In the genomic region with DNA sequence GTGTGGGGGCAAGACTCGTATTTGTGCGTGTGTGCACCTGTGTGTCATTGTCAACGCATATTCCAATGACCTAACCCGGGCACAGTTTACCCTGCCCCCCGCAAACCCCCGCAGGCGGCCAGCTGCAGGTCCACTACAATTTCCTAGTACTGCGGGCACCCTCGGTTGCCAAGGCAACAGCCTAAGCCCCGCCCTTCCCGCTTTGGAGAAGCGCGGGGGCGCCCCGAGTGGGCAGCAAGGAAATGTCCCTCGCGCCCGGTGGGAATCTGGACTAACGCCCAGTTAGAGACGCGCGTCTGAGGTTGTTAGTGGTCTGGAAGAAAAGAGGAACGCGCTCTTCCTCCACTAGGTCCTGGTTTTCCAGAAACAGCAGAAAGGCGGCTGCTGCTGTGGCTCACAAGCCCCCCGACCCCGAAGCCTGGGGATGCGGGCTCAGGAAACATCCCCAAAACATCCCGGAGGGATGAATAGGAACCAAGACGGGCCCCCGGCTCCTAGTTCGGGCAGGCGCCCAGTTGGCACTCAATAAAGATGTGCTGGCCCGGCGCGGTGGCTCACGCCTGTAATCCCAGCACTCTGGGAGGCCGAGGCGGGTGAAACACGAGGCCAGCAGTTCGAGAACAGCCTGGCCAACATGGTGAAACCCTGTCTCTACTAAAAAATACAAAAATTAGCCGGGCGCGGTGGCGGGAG, we compare ENCODE assay signal across 8 cellular contexts. TPM values are rescaled to one million over a fixed set of nuclear protein-coding genes. Genes with fewer than 3 reads are reported as not detected.
DNase-seq lines count a peak whose midpoint lies in the region; ATAC-seq and TF ChIP-seq lines count a peak whose summit lies in the region.

No MANE protein-coding gene starts in this region.

- H3K36me3 ChIP-seq in duodenal mucosa (ENCODE audit: control insufficient read depth in 1 of 2, insufficient read depth in 2 of 2, low read length in 2 of 2) (no peaks in the 10 kb centered on the region), lower lobe of right lung (no peaks in the 10 kb centered on the region), stomach (peaks cover 0 to 16% (median 4%) of the 10 kb centered on the region in 4 donors)

- TF ChIP-seq CTCF in lower lobe of right lung (IDR thresholded peaks at IDR 0.05) (peak; percentile 20), stomach (IDR thresholded peaks at IDR 0.05) (peak in 1 of 7 experiments; percentile 18)

- no peaks in the 10 kb centered on the region for H3K27me3 ChIP-seq in duodenal mucosa (ENCODE audit: control insufficient read depth in 1 of 2, insufficient read depth in 2 of 2, low read length in 2 of 2)
- no peaks in the 10 kb centered on the region for H3K27me3 ChIP-seq in lower lobe of right lung (ENCODE audit: low read depth)
- H3K27me3 ChIP-seq in stomach = no peaks in the 10 kb centered on the region

- peaks cover 38 to 39% of the 10 kb centered on the region in 2 donors for H3K4me1 ChIP-seq in duodenal mucosa (ENCODE audit: control insufficient read depth in 1 of 2, insufficient read depth in 2 of 2, low read length in 2 of 2)
- H3K4me1 ChIP-seq in lower lobe of right lung = peaks cover 39% of the 10 kb centered on the region
- H3K4me1 ChIP-seq in stomach = peaks cover 21 to 63% (median 43%) of the 10 kb centered on the region in 4 donors

- TF ChIP-seq POLR2A in stomach (IDR thresholded peaks at IDR 0.05) = no peak

- WGBS in stomach, 5 donors = 33 to 50% (median 35%) methylated on average over 27 to 45 of the region's 45 CpGs

- intact Hi-C loops in lower lobe of right lung (cut with DNase I) = no loop called here
- intact Hi-C loops in stomach (cut with DNase I; ENCODE audit: low total_unique reads) = no loop called here

- peak overlapping the region; percentile 70 to 85 for H3K9ac ChIP-seq in duodenal mucosa (ENCODE audit: low read depth in 1 of 2, low read length in 2 of 2)

- peak overlapping the region; percentile 80 to 95 for H3K4me3 ChIP-seq in duodenal mucosa (ENCODE audit: low read depth in 1 of 2, low read length in 2 of 2)
- H3K4me3 ChIP-seq in lower lobe of right lung = peak overlapping the region; percentile 88
- H3K4me3 ChIP-seq in stomach = peak overlapping the region; percentile 61 to 75 (median 65)

- ATAC-seq in lower lobe of right lung (peak; percentile 8 to 13), HG03520 (IDR thresholded peaks at IDR 0.05; ENCODE audit: unreplicated experiment) (no peak), GM18907 (IDR thresholded peaks at IDR 0.05; ENCODE audit: unreplicated experiment) (no peak)

- H3K27ac ChIP-seq in duodenal mucosa (ENCODE audit: low read depth, low read length) (no peak overlapping the region), lower lobe of right lung (peak overlapping the region; percentile 97), stomach (peak overlapping the region; percentile 88 to 97 (median 95))

- peak; percentile 54 for DNase-seq in stimulated activated CD4-positive, alpha-beta T cell treated with anti-CD3 and anti-CD28 coated beads, Interleukin-15, amount 100 ng/mL, for 24 hours
- no peak for DNase-seq in stimulated activated CD4-positive, alpha-beta T cell treated with anti-CD3 and anti-CD28 coated beads, Interleukin-1b, Interleukin-23, amount 100 ng/mL, for 48 hours
- DNase-seq in SK-N-DZ (ENCODE audit: low spot score) (peak; percentile 77), lower lobe of right lung (peak; percentile 87), stomach (peak; percentile 62)

- H3K9me3 ChIP-seq in duodenal mucosa (ENCODE audit: control insufficient read depth in 1 of 2, low read length in 2 of 2) (no peaks in the 10 kb centered on the region), lower lobe of right lung (no peaks in the 10 kb centered on the region), stomach (no peaks in the 10 kb centered on the region)

- no peak for TF ChIP-seq EP300 in stomach (IDR thresholded peaks at IDR 0.05)

RNA-seq across cellular contexts. Expression of a gene that starts 1.1 kb away (rescaled TPM):
- 26.8 and 32.0 TPM in 2 replicates for polyA plus RNA-seq in SK-N-DZ (2014; cell fraction: cytosol; rRNA removed)
- polyA plus RNA-seq in SK-N-DZ (2014; cell fraction: nucleus; rRNA removed) = 19.5 and 24.0 TPM in 2 replicates
- total RNA-seq in lower lobe of right lung (17.8 TPM), stomach (10 to 100 TPM in 2 of 5 donors, 1 to 10 TPM in 1, not detected in 2; 7.0 to 17.0 (median 14.5) TPM)
- 10 to 100 TPM; 12.2 to 20.8 (median 16.3) TPM for polyA plus RNA-seq in stomach

RNA-seq across cellular contexts. Expression of a gene that starts 2.2 kb away (rescaled TPM):
- 28.5 and 32.5 TPM in 2 replicates for polyA plus RNA-seq in SK-N-DZ (2014; cell fraction: cytosol; rRNA removed)
- 38.4 and 42.4 TPM in 2 replicates for polyA plus RNA-seq in SK-N-DZ (2014; cell fraction: nucleus; rRNA removed)
- total RNA-seq in lower lobe of right lung (48.8 TPM), stomach (10 to 100 TPM in 4 of 5 donors, 1 to 10 TPM in 1; 2.9 to 67.4 (median 28.4) TPM)
- 10 to 100 TPM; 48.1 to 82.9 (median 57.3) TPM for polyA plus RNA-seq in stomach

RNA-seq across cellular contexts. Expression of a gene that starts 7.3 kb away (rescaled TPM):
- polyA plus RNA-seq in SK-N-DZ (2014; cell fraction: cytosol; rRNA removed) = 56.2 and 56.3 TPM in 2 replicates
- polyA plus RNA-seq in SK-N-DZ (2014; cell fraction: nucleus; rRNA removed) = 89.8 and 114 TPM in 2 replicates
- total RNA-seq in lower lobe of right lung (20.6 TPM), stomach (10 to 100 TPM in 3 of 5 donors, 1 to 10 TPM in 1, not detected in 1; 8.0 to 42.6 (median 31.5) TPM)
- 10 to 100 TPM; 32.9 to 60.6 (median 41.9) TPM for polyA plus RNA-seq in stomach

RNA-seq across cellular contexts. Expression of a gene that starts 8.7 kb away (rescaled TPM):
- 302 and 358 TPM in 2 replicates for polyA plus RNA-seq in SK-N-DZ (2014; cell fraction: cytosol; rRNA removed)
- polyA plus RNA-seq in SK-N-DZ (2014; cell fraction: nucleus; rRNA removed) = 571 and 659 TPM in 2 replicates
- total RNA-seq in lower lobe of right lung (24.6 TPM), stomach (100 to 1,000 TPM in 1 of 5 donors, 10 to 100 TPM in 4; 12.5 to 122 (median 25.1) TPM)
- 10 to 100 TPM; 26.5 to 54.9 (median 33.5) TPM for polyA plus RNA-seq in stomach

RNA-seq across cellular contexts. Expression of a gene that starts 19.7 kb away (rescaled TPM):
- 1,243 and 1,338 TPM in 2 replicates for polyA plus RNA-seq in SK-N-DZ (2014; cell fraction: cytosol; rRNA removed)
- 862 and 1,031 TPM in 2 replicates for polyA plus RNA-seq in SK-N-DZ (2014; cell fraction: nucleus; rRNA removed)
- total RNA-seq in lower lobe of right lung (765 TPM), stomach (1,000 to 10,000 TPM in 1 of 5 donors, 100 to 1,000 TPM in 4; 144 to 1,657 (median 865) TPM)
- 1,000 to 10,000 TPM; 2,501 to 3,071 (median 2,933) TPM for polyA plus RNA-seq in stomach

Comparison
In these comparisons a context has a peak if more than half of its experiments do, and no peak if none do; other contexts are left out.
1. ATAC-seq: peak in lower lobe of right lung (2 of 2); none in HG03520 (single experiment) and GM18907 (single experiment).
2. Peak in every context shown above with its lines, with median percentiles within 50 percentile points of each other: H3K4me3 ChIP-seq.